21 cellular contexts compared by ENCODE assay signal in genomic region chr3:13120928-13121552, GRCh38. TPM values are rescaled to one million over a fixed set of nuclear protein-coding genes. Genes with fewer than 3 reads are reported as not detected.
DNase-seq lines count a peak whose midpoint lies in the region; ATAC-seq and TF ChIP-seq lines count a peak whose summit lies in the region.
"Had no signal": no experiment of that assay in that cellular context is flagged by ENCODE, and none has a peak within 500 bp of the region (broad histone marks: within the 10 kb centered on the region; RNA-seq: fewer than 3 reads in every experiment).

No MANE protein-coding gene starts in this region.

- intact Hi-C loops in upper lobe of right lung (cut with DNase I): no loop called here

- no peak overlapping the region for H3K4me3 ChIP-seq in upper lobe of right lung
- H3K4me3 ChIP-seq: Peyer's patch had no signal

- no peaks in the 10 kb centered on the region for H3K36me3 ChIP-seq in upper lobe of right lung
- H3K36me3 ChIP-seq: Peyer's patch had no signal

- TF ChIP-seq CTCF in neural crest cell (conservative IDR thresholded peaks at IDR 0.05) (no peak), upper lobe of right lung (IDR thresholded peaks at IDR 0.05) (no peak), GM20000 (IDR thresholded peaks at IDR 0.05; ENCODE audit: extremely low read depth, missing control alignments) (no peak)

- ATAC-seq in activated naive CD4-positive, alpha-beta T cell treated with anti-CD3 and anti-CD28 coated beads, Interleukin-2, amount 50 U/mL, for 72 hours: no peak
- ATAC-seq in esophagus mucosa (peak; percentile 9), upper lobe of right lung (no peak)
- ATAC-seq: HCT116 had no signal

- H3K4me1 ChIP-seq in upper lobe of right lung: no peaks in the 10 kb centered on the region
- H3K4me1 ChIP-seq: Peyer's patch had no signal

- no peaks in the 10 kb centered on the region for H3K27me3 Mint-ChIP-seq in neural crest cell (ENCODE audit: low read depth)

- H3K27me3 ChIP-seq in upper lobe of right lung: no peaks in the 10 kb centered on the region
- H3K27me3 ChIP-seq: Peyer's patch had no signal

- no peak overlapping the region for H3K27ac ChIP-seq in upper lobe of right lung
- H3K27ac ChIP-seq: Peyer's patch had no signal

- H3K27ac Mint-ChIP-seq in activated naive CD4-positive, alpha-beta T cell treated with anti-CD3 and anti-CD28 coated beads, Interleukin-2, amount 50 U/mL, for 72 hours: peak overlapping the region; percentile 15 to 39
- peak overlapping the region; percentile 73 for H3K27ac Mint-ChIP-seq in neural crest cell (ENCODE audit: unreplicated experiment)

- no peaks in the 10 kb centered on the region for H3K9me3 ChIP-seq in upper lobe of right lung
- H3K9me3 ChIP-seq: Peyer's patch had no signal

- H3K36me3 Mint-ChIP-seq in activated naive CD4-positive, alpha-beta T cell treated with anti-CD3 and anti-CD28 coated beads, Interleukin-2, amount 50 U/mL, for 72 hours: no peaks in the 10 kb centered on the region
- no peaks in the 10 kb centered on the region for H3K36me3 Mint-ChIP-seq in neural crest cell (ENCODE audit: low read depth)
- H3K36me3 Mint-ChIP-seq: CD8-positive, alpha-beta memory T cell had no signal

- H3K4me1 Mint-ChIP-seq in neural crest cell: peaks cover 9% of the 10 kb centered on the region
- H3K4me1 Mint-ChIP-seq: CD8-positive, alpha-beta memory T cell had no signal

- no peaks in the 10 kb centered on the region for H3K9me3 Mint-ChIP-seq in activated naive CD4-positive, alpha-beta T cell treated with anti-CD3 and anti-CD28 coated beads, Interleukin-2, amount 50 U/mL, for 72 hours
- no peaks in the 10 kb centered on the region for H3K9me3 Mint-ChIP-seq in neural crest cell
- H3K9me3 Mint-ChIP-seq: CD8-positive, alpha-beta memory T cell; IgD-negative memory B cell had no signal

- DNase-seq in activated naive CD4-positive, alpha-beta T cell treated with anti-CD3 and anti-CD28 coated beads, Interleukin-2, amount 50 U/mL, for 72 hours (ENCODE audit: low spot score in 2 of 2): no peak
- DNase-seq in activated naive CD4-positive, alpha-beta T cell treated with Interleukin-2 at 50 U/mL for 16 hours: no peak
- DNase-seq in neural crest cell (ENCODE audit: low read depth, low spot score) (no peak), upper lobe of right lung (peak; percentile 22), GM20000 (ENCODE audit: low spot score) (no peak), NCI-H748 (lab: John Stamatoyannopoulos, UW; ENCODE audit: unreplicated experiment) (no peak)
- DNase-seq: 8988T, C1 segment of cervical spinal cord, Calu3, DMS153, NCI-H1105, NCI-H146, NCI-H2029 treated with DMSO at 0.1 percent for 48 hours, NCI-H226, NCI-H524, NCI-H82 had no signal

- no peak overlapping the region for H3K4me3 Mint-ChIP-seq in neural crest cell
- H3K4me3 Mint-ChIP-seq: CD8-positive, alpha-beta memory T cell; IgD-negative memory B cell had no signal

RNA-seq across cellular contexts. Expression of gene IQSEC1, which starts 47.8 kb away (rescaled TPM):
- total RNA-seq in activated naive CD4-positive, alpha-beta T cell treated with anti-CD3 and anti-CD28 coated beads, Interleukin-2, amount 50 U/mL, for 72 hours: 10 to 100 TPM; 25.0 to 37.1 TPM
- total RNA-seq in esophagus mucosa (9.4 TPM), neural crest cell (31.3 and 32.1 TPM in 2 replicates), upper lobe of right lung (61.6 TPM)
